Comparison of ENCODE assay signal across 8 cellular contexts in the genomic region with DNA sequence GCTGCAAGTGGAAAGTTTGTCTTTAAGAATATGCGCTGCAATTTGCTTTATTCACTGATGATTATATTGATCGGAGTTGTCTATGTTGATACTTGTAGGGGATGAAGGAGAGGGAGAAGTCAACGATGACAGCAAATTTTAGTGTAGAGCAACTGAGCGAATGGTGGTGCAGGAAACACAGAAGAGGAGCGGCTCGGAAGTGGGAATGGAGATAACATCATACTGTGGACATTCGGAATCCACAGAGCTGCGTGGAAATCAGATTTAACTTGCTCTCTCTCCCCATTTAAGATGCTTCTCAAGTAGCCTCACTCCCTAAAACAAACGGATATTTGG. TPM values are rescaled to one million over a fixed set of nuclear protein-coding genes. Genes with fewer than 3 reads are reported as not detected.
A peak's percentile ranks its signal among the peaks of the same experiment; 100 is the strongest.
DNase-seq lines count a peak whose midpoint lies in the region; ATAC-seq, FAIRE-seq and TF ChIP-seq lines count a peak whose summit lies in the region.

No MANE protein-coding gene starts in this region.

- CTCF ChIA-PET in A549 (lab: Yijun Ruan, JAX), result interaction anchor here (0.8 to 2.2 kb wide), 7 partner anchors 10 to 268 kb away, joined by 3 to 12 read pairs (median 4); no protein-coding TSS in a partner anchor
- CTCF ChIA-PET in mammary epithelial cell (lab: Charles Lee; ENCODE audit: low non-redundant PET), result interaction anchor here (0.5 kb wide), 1 partner anchor 168 kb away, joined by 3 read pairs; no protein-coding TSS in a partner anchor

- peak overlapping the region; percentile 78 for H3K4me2 ChIP-seq in A549
- H3K4me2 ChIP-seq in mammary epithelial cell (ENCODE audit: insufficient read depth, low read depth, low read length), result peak overlapping the region; percentile 87

- H3K9me3 ChIP-seq in A549 (no peaks in the 10 kb centered on the region), mammary epithelial cell (replicated peaks; ENCODE audit: insufficient read depth, low read length) (no peaks in the 10 kb centered on the region), mucosa of stomach (ENCODE audit: control insufficient read depth, low read length) (no peaks in the 10 kb centered on the region)

- POLR2A ChIA-PET in A549 (lab: Yijun Ruan, JAX), result interaction anchor here (0.9 to 2.5 kb wide), 4 partner anchors 12 to 52 kb away, joined by 3 to 11 read pairs (median 5); a partner anchor contains a TSS

- peak overlapping the region; percentile 58 for H3K27ac Mint-ChIP-seq in HFFc6

- BruUV-seq in mammary epithelial cell (replicated peaks; lab: Mats Ljungman, UMichigan), result TSS peak; percentile 15

- H4K20me1 ChIP-seq in mammary epithelial cell (ENCODE audit: insufficient read depth, low read length), result no peaks in the 10 kb centered on the region

- H3K9ac ChIP-seq in mammary epithelial cell (ENCODE audit: insufficient read depth, low read length) (peak overlapping the region; percentile 36), mucosa of stomach (ENCODE audit: low read length) (peak overlapping the region; percentile 66)

- WGBS in A549 (ENCODE audit: missing lambda C conversion rate), result 50% methylated on average over 9 of the region's 9 CpGs
- WGBS in mammary epithelial cell (ENCODE audit: low coverage, missing lambda C conversion rate), result 11% methylated on average over 9 of the region's 9 CpGs

- in situ Hi-C loops in mammary epithelial cell (cut with MboI; ENCODE audit: low sequenced_read_pairs in 2 of 2), result no loop called here

- intact Hi-C loops in mammary epithelial cell (cut with micrococcal nuclease), result loop anchor here (1.0 kb wide), 4 partner anchors 12 to 237 kb away; a partner anchor contains a TSS

- no peaks in the 10 kb centered on the region for H3K27me3 ChIP-seq in mammary epithelial cell (ENCODE audit: insufficient read depth, low read length)
- H3K27me3 ChIP-seq in mucosa of stomach (ENCODE audit: control insufficient read depth, insufficient read depth, low read length), result no peaks in the 10 kb centered on the region

- TF ChIP-seq POLR2A in A549 (IDR thresholded peaks at IDR 0.05; ENCODE audit: low read length), result no peak

- no peak for TF ChIP-seq EP300 in A549 (IDR thresholded peaks at IDR 0.05)

- H3K4me1 Mint-ChIP-seq in HFFc6 (ENCODE audit: low read depth), result peaks cover 30% of the 10 kb centered on the region

- H3K36me3 ChIP-seq in mammary epithelial cell (ENCODE audit: insufficient read depth, low read length) (peaks cover 5% of the 10 kb centered on the region), mucosa of stomach (ENCODE audit: control insufficient read depth, insufficient read depth, low read length) (no peaks in the 10 kb centered on the region)

- H3K4me3 Mint-ChIP-seq in HFFc6, result peak overlapping the region; percentile 97

- H3K4me3 ChIP-seq in A549 (peak overlapping the region; percentile 95), mammary epithelial cell (replicated peaks in 1 of 3; ENCODE audit: insufficient read depth in 1 of 3, low read depth in 2 of 3, low read length in 3 of 3) (peak overlapping the region; percentile 82 to 99 (median 84)), mucosa of stomach (ENCODE audit: low read length) (peak overlapping the region; percentile 48)

- FAIRE-seq in A549 (lab: Jason Lieb, UNC), result no peak

- peaks cover 43% of the 10 kb centered on the region for H3K79me2 ChIP-seq in mammary epithelial cell (ENCODE audit: insufficient read depth, low read length)

- H2AFZ ChIP-seq in mammary epithelial cell (ENCODE audit: low read depth, low read length), result peak overlapping the region; percentile 93

- peaks cover 20% of the 10 kb centered on the region for H3K4me1 ChIP-seq in A549
- peaks cover 14% of the 10 kb centered on the region for H3K4me1 ChIP-seq in mammary epithelial cell (ENCODE audit: insufficient read depth, low read length)
- peaks cover 24% of the 10 kb centered on the region for H3K4me1 ChIP-seq in mucosa of stomach (ENCODE audit: control insufficient read depth, insufficient read depth, low read length)

- H3K9me3 Mint-ChIP-seq in HFFc6, result no peaks in the 10 kb centered on the region

- no peak for TF ChIP-seq CTCF in A549 (IDR thresholded peaks at IDR 0.05)
- TF ChIP-seq CTCF in HFFc6 (IDR thresholded peaks at IDR 0.05), result no peak
- TF ChIP-seq CTCF in mammary epithelial cell (conservative IDR thresholded peaks at IDR 0.05 in 1 of 2, IDR thresholded peaks at IDR 0.05 in 1 of 2; ENCODE audit: extremely low read depth in 1 of 2, insufficient read depth in 1 of 2, low read depth in 1 of 2, low read length in 2 of 2), result no peak

- no peak for TF ChIP-seq RAD21 in A549 (conservative IDR thresholded peaks at IDR 0.05 in 1 of 2, IDR thresholded peaks at IDR 0.05 in 1 of 2)

- H3K27me3 Mint-ChIP-seq in HFFc6 (ENCODE audit: insufficient read depth), result peaks cover 2% of the 10 kb centered on the region; the same call in 1 of the 2 replicates

- H3K36me3 Mint-ChIP-seq in HFFc6 (ENCODE audit: low read depth), result peaks cover 19% of the 10 kb centered on the region

- H3K27ac ChIP-seq in A549 (peak overlapping the region; percentile 90 to 96), mammary epithelial cell (ENCODE audit: insufficient read depth, low read depth, low read length) (peak overlapping the region; percentile 86)

- ATAC-seq in A549, result no peak

- DNase-seq in A549 (ENCODE audit: low read depth in 1 of 2, low spot score in 1 of 2) (no peak), HFFc6 (no peak), mammary epithelial cell (no peak), iPS-NIHi11 (ENCODE audit: low spot score) (no peak), OCI-M2 (lab: John Stamatoyannopoulos, UW; ENCODE audit: unreplicated experiment) (no peak), GM03348 (ENCODE audit: low spot score) (no peak), HK-2 (ENCODE audit: unreplicated experiment) (no peak)

- dilution Hi-C loops in mammary epithelial cell (cut with HindIII; ENCODE audit: low sequenced_read_pairs), result no loop called here

TF ChIP-seq in A549, 52 proteins besides CTCF, POLR2A, EP300 and RAD21 (continues in another document):
- TF ChIP-seq GATA3 (IDR thresholded peaks at IDR 0.05; ENCODE audit: borderline replicate concordance) (no peak), FOXS1 (CRISPR knock-in tag; IDR thresholded peaks at IDR 0.05) (no peak), CBX2 (IDR thresholded peaks at IDR 0.05; ENCODE audit: borderline replicate concordance, low read depth) (no peak), CEBPB (IDR thresholded peaks at IDR 0.05) (no peak)
- TF ChIP-seq, protein P1, sequence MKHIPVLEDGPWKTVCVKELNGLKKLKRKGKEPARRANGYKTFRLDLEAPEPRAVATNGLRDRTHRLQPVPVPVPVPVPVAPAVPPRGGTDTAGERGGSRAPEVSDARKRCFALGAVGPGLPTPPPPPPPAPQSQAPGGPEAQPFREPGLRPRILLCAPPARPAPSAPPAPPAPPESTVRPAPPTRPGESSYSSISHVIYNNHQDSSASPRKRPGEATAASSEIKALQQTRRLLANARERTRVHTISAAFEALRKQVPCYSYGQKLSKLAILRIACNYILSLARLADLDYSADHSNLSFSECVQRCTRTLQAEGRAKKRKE (CRISPR knock-in tag; IDR thresholded peaks at IDR 0.05; ENCODE audit: low read depth), result no peak

RNA-seq across cellular contexts. Expression of a gene that starts 0.7 kb away (rescaled TPM):
- 113 and 177 TPM in 2 replicates for polyA plus RNA-seq in A549 (2011; rRNA removed)
- 112 and 120 TPM in 2 replicates for polyA plus RNA-seq in A549 (2012; cell fraction: cytosol; rRNA removed)
- polyA plus RNA-seq in A549 (2012; cell fraction: nucleus; rRNA removed), result 35.5 and 56.5 TPM in 2 replicates
- polyA plus RNA-seq in A549 (2017; fragmentation: RNase III; extraction: RNeasy Plus Mini Kit Qiagen cat#74134 plus additional on column Dnase treatment), result 118 to 152 TPM (median 121 TPM) in 3 replicates
- 29.2 and 36.2 TPM in 2 replicates for polyA minus RNA-seq in A549 (2011; rRNA and poly(A)+ RNA removed)
- total RNA-seq in HFFc6 (2021; fragmentation: NEBNext Ultra II Directional; extraction: Animal tissue kit (Norgen Biotek cat#: 25700)), result 100 to 1,000 TPM in 1 of 6 experiments, 10 to 100 TPM in 5; 82.7 to 113 (median 96.7) TPM
- total RNA-seq in mammary epithelial cell, result 10 to 100 TPM; 39.3 to 63.5 TPM
- polyA plus RNA-seq in mammary epithelial cell, result 67.5 TPM
- polyA minus RNA-seq in mammary epithelial cell, result 51.4 TPM

RNA-seq across cellular contexts. Expression of a gene that starts 24.0 kb away (rescaled TPM):
- polyA plus RNA-seq in A549 (2011; rRNA removed) (173 and 230 TPM in 2 replicates), A549 (2017; fragmentation: RNase III; extraction: RNeasy Plus Mini Kit Qiagen cat#74134 plus additional on column Dnase treatment) (152 to 178 TPM (median 161 TPM) in 3 replicates), mammary epithelial cell (168 TPM)
- 185 and 217 TPM in 2 replicates for polyA plus RNA-seq in A549 (2012; cell fraction: cytosol; rRNA removed)
- polyA plus RNA-seq in A549 (2012; cell fraction: nucleus; rRNA removed), result 111 and 117 TPM in 2 replicates
- polyA minus RNA-seq in A549 (2011; rRNA and poly(A)+ RNA removed), result 40.2 and 46.0 TPM in 2 replicates
- total RNA-seq in HFFc6 (2021; fragmentation: NEBNext Ultra II Directional; extraction: Animal tissue kit (Norgen Biotek cat#: 25700)), result 100 to 1,000 TPM; 140 to 158 (median 145) TPM
- 100 to 1,000 TPM in 1 of 2 donors, 10 to 100 TPM in 1; 90.0 to 113 TPM for total RNA-seq in mammary epithelial cell
- 42.8 TPM for polyA minus RNA-seq in mammary epithelial cell

RNA-seq across cellular contexts. Expression of a gene that starts 52.1 kb away (rescaled TPM):
- polyA plus RNA-seq in A549 (2011; rRNA removed) (26.8 and 33.4 TPM in 2 replicates), A549 (2017; fragmentation: RNase III; extraction: RNeasy Plus Mini Kit Qiagen cat#74134 plus additional on column Dnase treatment) (23.1 to 30.4 TPM (median 23.5 TPM) in 3 replicates), mammary epithelial cell (23.8 TPM)
- 12.1 and 14.8 TPM in 2 replicates for polyA plus RNA-seq in A549 (2012; cell fraction: cytosol; rRNA removed)
- polyA plus RNA-seq in A549 (2012; cell fraction: nucleus; rRNA removed), result 5.0 and 6.4 TPM in 2 replicates
- polyA minus RNA-seq in A549 (2011; rRNA and poly(A)+ RNA removed), result 8.0 and 8.2 TPM in 2 replicates
- 10 to 100 TPM; 18.2 to 23.1 (median 19.4) TPM for total RNA-seq in HFFc6 (2021; fragmentation: NEBNext Ultra II Directional; extraction: Animal tissue kit (Norgen Biotek cat#: 25700))
- total RNA-seq in mammary epithelial cell, result 10 to 100 TPM; 14.8 to 24.7 TPM
- polyA minus RNA-seq in mammary epithelial cell, result 9.8 TPM

RNA-seq across cellular contexts. Expression of a gene that starts 52.5 kb away (rescaled TPM):
- polyA plus RNA-seq in A549 (2011; rRNA removed) (2.2 and 3.2 TPM in 2 replicates), A549 (2017; fragmentation: RNase III; extraction: RNeasy Plus Mini Kit Qiagen cat#74134 plus additional on column Dnase treatment) (1.3 to 1.7 TPM (median 1.4 TPM) in 3 replicates), mammary epithelial cell (0.60 TPM)
- 1.3 and 1.6 TPM in 2 replicates for polyA plus RNA-seq in A549 (2012; cell fraction: cytosol; rRNA removed)
- 0.32 and 0.61 TPM in 2 replicates for polyA plus RNA-seq in A549 (2012; cell fraction: nucleus; rRNA removed)
- 0.70 TPM in 1 of 2 replicates, not detected in the other for polyA minus RNA-seq in A549 (2011; rRNA and poly(A)+ RNA removed)
- total RNA-seq in HFFc6 (2021; fragmentation: NEBNext Ultra II Directional; extraction: Animal tissue kit (Norgen Biotek cat#: 25700)), result not detected
- under 1 TPM in 1 of 2 donors, not detected in 1; 0.50 TPM for total RNA-seq in mammary epithelial cell
- not detected for polyA minus RNA-seq in mammary epithelial cell
